Comparison of ENCODE assay signal across 8 cellular contexts in the genomic region with DNA sequence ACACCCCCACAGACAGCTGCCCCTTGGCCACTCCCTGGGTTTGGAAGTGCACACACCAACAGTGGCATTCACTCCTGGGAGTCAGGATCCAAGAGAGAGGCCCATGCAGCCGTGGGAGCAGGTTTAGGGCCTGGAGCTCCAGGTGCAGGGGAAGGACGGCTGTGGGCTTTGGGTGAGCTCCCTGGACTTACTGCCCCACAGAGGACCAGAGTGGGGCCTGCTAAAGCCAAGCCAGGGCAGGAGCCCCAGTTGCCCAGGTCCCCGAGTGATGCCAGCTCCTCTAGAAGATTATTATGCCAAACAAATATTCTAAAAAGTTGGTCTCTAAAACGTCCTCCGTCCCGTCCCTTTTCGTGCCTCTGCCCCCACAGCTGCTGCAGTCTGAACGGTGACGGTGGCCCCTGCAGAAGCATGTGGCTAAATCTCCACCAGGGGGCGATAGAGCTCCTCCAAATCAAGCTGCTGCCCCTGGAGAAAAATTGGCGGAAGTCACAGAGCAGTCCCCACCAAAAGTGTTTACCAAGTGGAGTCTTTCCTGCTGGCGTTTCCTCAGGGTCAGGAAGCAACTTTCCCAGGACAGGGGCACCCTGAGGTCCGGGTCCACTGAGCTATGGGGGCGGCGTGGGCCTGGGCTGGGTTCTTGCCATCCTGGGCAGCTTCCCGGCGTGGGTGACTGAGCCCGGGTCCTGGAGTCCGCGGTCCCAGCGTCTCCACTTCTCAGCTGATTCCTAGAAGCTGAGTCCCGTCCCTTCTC. TPM values are rescaled to one million over a fixed set of nuclear protein-coding genes. Genes with fewer than 3 reads are reported as not detected.
DNase-seq lines count a peak whose midpoint lies in the region; ATAC-seq and TF ChIP-seq lines count a peak whose summit lies in the region.

No MANE protein-coding gene starts in this region.

- peak overlapping the region; percentile 56 for H3K9ac ChIP-seq in NT2/D1 (ENCODE audit: insufficient read length, low read depth)

- no peak overlapping the region for H3K4me3 ChIP-seq in NT2/D1 (ENCODE audit: insufficient read length, low read depth)

- H3K4me1 ChIP-seq in NT2/D1 (ENCODE audit: insufficient read depth, insufficient read length): peaks cover 5% of the 10 kb centered on the region

- H3K27me3 ChIP-seq in NT2/D1 (ENCODE audit: insufficient read depth, insufficient read length): no peaks in the 10 kb centered on the region

- peak; percentile 71 for DNase-seq in HuH-7.5 (ENCODE audit: low spot score)
- DNase-seq in NT2/D1 (ENCODE audit: low read depth, low spot score): peak; percentile 85
- peak; percentile 87 for DNase-seq in activated CD8-positive, alpha-beta memory T cell treated with anti-CD3 and anti-CD28 coated beads, Interleukin-2, amount 50 U/mL, for 1 hour (ENCODE audit: extremely low read depth)
- peak; percentile 83 for DNase-seq in epidermal melanocyte (ENCODE audit: insufficient read length, low spot score)
- DNase-seq in mucosa of gallbladder (ENCODE audit: low spot score): peak; percentile 93
- DNase-seq in stimulated activated CD8-positive, alpha-beta memory T cell treated with anti-CD3 and anti-CD28 coated beads, Interleukin-4, amount 100 ng/mL, for 1 hour (ENCODE audit: low read depth in 2 of 2, low spot score in 1 of 2): peak; percentile 75 to 83

- no peak for ATAC-seq in GM18505 (IDR thresholded peaks at IDR 0.05; ENCODE audit: unreplicated experiment)

- TF ChIP-seq POLR2A in GM18505 (IDR thresholded peaks at IDR 0.05; ENCODE audit: borderline replicate concordance, extremely low read depth, insufficient read depth, insufficient read length): no peak

- TF ChIP-seq CTCF in GM12872 (IDR thresholded peaks at IDR 0.05; ENCODE audit: insufficient read depth, low read depth, low read length): peak; percentile 87

- H3K36me3 ChIP-seq in NT2/D1 (ENCODE audit: insufficient read depth, insufficient read length, low read length): peaks cover 15% of the 10 kb centered on the region

- H3K9me3 ChIP-seq in NT2/D1 (ENCODE audit: insufficient read depth, low read length): no peaks in the 10 kb centered on the region

RNA-seq across cellular contexts. Expression of gene ARMC7, which starts 4.2 kb away (rescaled TPM):
- 20.2 TPM for total RNA-seq in mucosa of gallbladder

RNA-seq across cellular contexts. Expression of gene NT5C, which starts 17.6 kb away (rescaled TPM):
- total RNA-seq in mucosa of gallbladder: 50.0 TPM

RNA-seq across cellular contexts. Expression of gene SLC16A5, which starts 26.2 kb away (rescaled TPM):
- 19.9 TPM for total RNA-seq in mucosa of gallbladder

RNA-seq across cellular contexts. Expression of gene JPT1, which starts 40.3 kb away (rescaled TPM):
- 183 TPM for total RNA-seq in mucosa of gallbladder
